8 cellular contexts compared by ENCODE assay signal in genomic region chr9:128072144-128073021, GRCh38. TPM values are rescaled to one million over a fixed set of nuclear protein-coding genes. Genes with fewer than 3 reads are reported as not detected.
A peak's percentile ranks its signal among the peaks of the same experiment; 100 is the strongest.
DNase-seq lines count a peak whose midpoint lies in the region; TF ChIP-seq lines count a peak whose summit lies in the region.

No MANE protein-coding gene starts in this region.

- H3K4me1 ChIP-seq in KMS-11 (ENCODE audit: low read depth, poor library complexity, severe bottlenecking) (peaks cover 77% of the 10 kb centered on the region), hepatocyte (ENCODE audit: insufficient read depth) (peaks cover 34% of the 10 kb centered on the region), skeletal muscle satellite cell (ENCODE audit: control insufficient read depth, insufficient read depth, low read length) (peaks cover 24% of the 10 kb centered on the region)

- TF ChIP-seq CTCF in CD14-positive monocyte (IDR thresholded peaks at IDR 0.05) = no peak
- TF ChIP-seq CTCF in KMS-11 (conservative IDR thresholded peaks at IDR 0.05; ENCODE audit: low read depth, low read length) = no peak
- no peak for TF ChIP-seq CTCF in astrocyte of the cerebellum (IDR thresholded peaks at IDR 0.05; ENCODE audit: low read depth, low read length, missing control alignments)
- no peak for TF ChIP-seq CTCF in hepatocyte (IDR thresholded peaks at IDR 0.05; ENCODE audit: poor library complexity)

- H3K4me2 ChIP-seq in KMS-11 = peak overlapping the region; percentile 94
- peak overlapping the region; percentile 58 for H3K4me2 ChIP-seq in hepatocyte
- peak overlapping the region; percentile 59 for H3K4me2 ChIP-seq in skeletal muscle satellite cell (ENCODE audit: low read length)

- peak overlapping the region; percentile 65 to 82 for H3K4me3 Mint-ChIP-seq in CD14-positive monocyte

- no peaks in the 10 kb centered on the region for H3K9me2 ChIP-seq in hepatocyte (replicated peaks; ENCODE audit: insufficient read depth)

- no peaks in the 10 kb centered on the region for H4K20me1 ChIP-seq in KMS-11 (ENCODE audit: insufficient read depth)
- no peaks in the 10 kb centered on the region for H4K20me1 ChIP-seq in hepatocyte (ENCODE audit: insufficient read depth, poor library complexity, severe bottlenecking)

- H3K27ac Mint-ChIP-seq in CD14-positive monocyte = peak overlapping the region; percentile 96 to 98 (median 97)

- peaks cover 57% of the 10 kb centered on the region for H3K4me1 Mint-ChIP-seq in CD14-positive monocyte

- H3K9me3 ChIP-seq in hepatocyte (ENCODE audit: low read depth) (no peaks in the 10 kb centered on the region), skeletal muscle satellite cell (replicated peaks; ENCODE audit: low read length) (no peaks in the 10 kb centered on the region)

- H3K4me3 ChIP-seq in KMS-11 (IDR thresholded peaks at IDR 0.05; ENCODE audit: insufficient read depth, low read depth, low read length) (no peak overlapping the region), astrocyte of the cerebellum (ENCODE audit: low read depth, low read length) (no peak overlapping the region), hepatocyte (no peak overlapping the region), skeletal muscle satellite cell (ENCODE audit: low read length) (peak overlapping the region; percentile 41)

- 21% methylated on average over 5 of the region's 5 CpGs for WGBS in hepatocyte (ENCODE audit: low lambda C conversion rate, missing lambda C conversion rate)

- H3K79me2 ChIP-seq in KMS-11 (ENCODE audit: insufficient read depth, low read depth) (peaks cover 88% of the 10 kb centered on the region), hepatocyte (peaks cover 75% of the 10 kb centered on the region)

- H3K9ac ChIP-seq in KMS-11 = peak overlapping the region; percentile 19; the same call in 1 of the 2 replicates
- H3K9ac ChIP-seq in skeletal muscle satellite cell (ENCODE audit: low read depth, low read length) = peak overlapping the region; percentile 62

- peaks cover 0 to 6% (median 0%) of the 10 kb centered on the region in 3 donors for H3K27me3 Mint-ChIP-seq in CD14-positive monocyte (ENCODE audit: low read depth in 3 of 3)

- intact Hi-C loops in CD14-positive monocyte (cut with micrococcal nuclease) = loop anchor here in 1 of 2 donors (2.0 kb wide), 1 partner anchor 26 kb away; no protein-coding TSS in a partner anchor

- DNase-seq in CD14-positive monocyte (ENCODE audit: low spot score) = peak; percentile 91
- DNase-seq in SKM-1 treated with dmso at 0.1 percent for 144 hours (lab: John Stamatoyannopoulos, UW; ENCODE audit: unreplicated experiment) = peak; percentile 70
- peak; percentile 54 for DNase-seq in astrocyte of the cerebellum (ENCODE audit: low read depth)
- DNase-seq in hepatocyte (ENCODE audit: low spot score) = peak; percentile 78
- no peak for DNase-seq in GM19238 (ENCODE audit: insufficient read length, low spot score)
- DNase-seq in NCI-H1092 treated with DMSO at 0.1 percent for 48 hours (lab: John Stamatoyannopoulos, UW) = no peak

- in situ Hi-C loops in astrocyte of the cerebellum (cut with HindIII; ENCODE audit: low sequenced_read_pairs) = no loop called here

- H3K36me3 ChIP-seq in KMS-11 (ENCODE audit: insufficient read depth) = no peaks in the 10 kb centered on the region
- no peaks in the 10 kb centered on the region for H3K36me3 ChIP-seq in hepatocyte (replicated peaks; ENCODE audit: insufficient read depth, low read depth)
- no peaks in the 10 kb centered on the region for H3K36me3 ChIP-seq in skeletal muscle satellite cell (ENCODE audit: insufficient read depth, low read length)

- peaks cover 0 to 2% (median 0%) of the 10 kb centered on the region in 7 donors for H3K9me3 Mint-ChIP-seq in CD14-positive monocyte

- H3K27me3 ChIP-seq in KMS-11 (ENCODE audit: insufficient read depth, low read depth) = no peaks in the 10 kb centered on the region
- H3K27me3 ChIP-seq in hepatocyte = no peaks in the 10 kb centered on the region
- H3K27me3 ChIP-seq in skeletal muscle satellite cell (ENCODE audit: control insufficient read depth, insufficient read depth, low read length) = no peaks in the 10 kb centered on the region

- H3K36me3 Mint-ChIP-seq in CD14-positive monocyte = peaks cover 9 to 13% of the 10 kb centered on the region in 2 donors

- H3K27ac ChIP-seq in KMS-11 = peak overlapping the region; percentile 85
- H3K27ac ChIP-seq in hepatocyte = peak overlapping the region; percentile 88

- H2AFZ ChIP-seq in KMS-11 (ENCODE audit: low read depth) = no peak overlapping the region
- no peak overlapping the region for H2AFZ ChIP-seq in hepatocyte

RNA-seq across cellular contexts. Expression of gene SLC25A25, which starts 4.4 kb away (rescaled TPM):
- 1 to 10 TPM; 5.1 to 6.3 TPM for polyA plus RNA-seq in CD14-positive monocyte
- total RNA-seq in hepatocyte = 52.4 and 62.3 TPM in 2 replicates
- polyA plus RNA-seq in hepatocyte = 40.1 and 51.0 TPM in 2 replicates
- total RNA-seq in skeletal muscle satellite cell (2012; rRNA removed) = 13.9 and 14.4 TPM in 2 replicates

RNA-seq across cellular contexts. Expression of gene NAIF1, which starts 5.3 kb away (rescaled TPM):
- polyA plus RNA-seq in CD14-positive monocyte = 1 to 10 TPM; 4.6 to 5.6 TPM
- 9.6 and 10.3 TPM in 2 replicates for total RNA-seq in hepatocyte
- polyA plus RNA-seq in hepatocyte = 7.0 and 8.0 TPM in 2 replicates
- 5.1 and 9.0 TPM in 2 replicates for total RNA-seq in skeletal muscle satellite cell (2012; rRNA removed)

RNA-seq across cellular contexts. Expression of gene PTGES2, which starts 55.1 kb away (rescaled TPM):
- polyA plus RNA-seq in CD14-positive monocyte (10 to 100 TPM; 42.0 to 49.4 TPM), hepatocyte (68.1 and 81.7 TPM in 2 replicates)
- 29.4 and 36.5 TPM in 2 replicates for total RNA-seq in hepatocyte
- 85.9 and 97.0 TPM in 2 replicates for total RNA-seq in skeletal muscle satellite cell (2012; rRNA removed)

Comparison
In these comparisons a context has a peak if more than half of its experiments do, and no peak if none do; other contexts are left out.
1. DNase-seq: peak in CD14-positive monocyte (single experiment), SKM-1 treated with dmso at 0.1 percent for 144 hours (single experiment), astrocyte of the cerebellum (single experiment) and hepatocyte (single experiment); none in GM19238 (single experiment) and NCI-H1092 treated with DMSO at 0.1 percent for 48 hours (single experiment).
2. Peak in every context shown above with its lines, with median percentiles within 50 percentile points of each other: H3K4me2 ChIP-seq.